9 cellular contexts compared by ENCODE assay signal in genomic region chr11:69674267-69674885, GRCh38. TPM values are rescaled to one million over a fixed set of nuclear protein-coding genes. Genes with fewer than 3 reads are reported as not detected.
DNase-seq lines count a peak whose midpoint lies in the region; ATAC-seq, FAIRE-seq and TF ChIP-seq lines count a peak whose summit lies in the region.
"Had no signal": no experiment of that assay in that cellular context is flagged by ENCODE, and none has a peak within 500 bp of the region (broad histone marks: within the 10 kb centered on the region; RNA-seq: fewer than 3 reads in every experiment).

No MANE protein-coding gene starts in this region.

- peak; percentile 5 for ATAC-seq in stimulated activated naive CD8-positive, alpha-beta T cell treated with anti-CD3 and anti-CD28 coated beads, Interleukin-15, Interleukin-2, amounts not matched to agents 100 U/mL and 50 U/mL, for 24 hours
- no peak for ATAC-seq in GM21786 (IDR thresholded peaks at IDR 0.05; ENCODE audit: unreplicated experiment)

- peaks cover 6 to 7% of the 10 kb centered on the region in 2 donors for H3K4me1 ChIP-seq in kidney (ENCODE audit: control insufficient read depth in 1 of 2, insufficient read depth in 1 of 2, low read depth in 1 of 2, low read length in 2 of 2)

- peak overlapping the region; percentile 14 to 57 for H3K27ac ChIP-seq in kidney (ENCODE audit: low read depth in 2 of 2, low read length in 2 of 2)

- peak overlapping the region; percentile 57 to 98 for H3K9ac ChIP-seq in kidney (ENCODE audit: low read length in 2 of 2)

- intact Hi-C loops in kidney (cut with DNase I) = no loop called here

- H3K4me3 ChIP-seq in astrocyte of the spinal cord (ENCODE audit: low read depth, low read length) = peak overlapping the region; percentile 86
- H3K4me3 ChIP-seq in kidney (ENCODE audit: low read length in 2 of 2) = peak overlapping the region; percentile 95 to 96

- no peaks in the 10 kb centered on the region for H3K9me3 ChIP-seq in kidney (ENCODE audit: control insufficient read depth in 1 of 2, low read length in 2 of 2)

- in situ Hi-C loops in astrocyte of the spinal cord (cut with HindIII; ENCODE audit: low sequenced_read_pairs) = loop anchor here (25.0 kb wide), 1 partner anchor 562 kb away; no protein-coding TSS in a partner anchor

- no peak for TF ChIP-seq CTCF in astrocyte of the spinal cord (IDR thresholded peaks at IDR 0.05; ENCODE audit: low read depth, low read length)
- TF ChIP-seq CTCF in kidney (IDR thresholded peaks at IDR 0.05; ENCODE audit: borderline replicate concordance, extremely low read depth, insufficient read depth) = no peak

- DNase-seq in DMS53 (lab: John Stamatoyannopoulos, UW) = peak; percentile 59
- no peak for DNase-seq in DMS53 treated with DMSO at 0.1 percent for 48 hours (lab: John Stamatoyannopoulos, UW; ENCODE audit: unreplicated experiment)
- DNase-seq in NCI-H2171 treated with DMSO at 0.1 percent for 48 hours (lab: John Stamatoyannopoulos, UW) = peak; percentile 95
- DNase-seq in astrocyte of the spinal cord (ENCODE audit: low read depth, low spot score) = peak; percentile 75
- no peak for DNase-seq in kidney
- peak; percentile 20 for DNase-seq in stimulated activated naive CD8-positive, alpha-beta T cell treated with anti-CD3 and anti-CD28 coated beads, Interleukin-15, Interleukin-2, amounts not matched to agents 100 U/mL and 50 U/mL, for 24 hours
- no peak for DNase-seq in medulla oblongata (ENCODE audit: extremely low spot score)

- H3K36me3 ChIP-seq in kidney (ENCODE audit: control insufficient read depth in 1 of 2, insufficient read depth in 2 of 2, low read length in 2 of 2) = peaks cover 7 to 12% of the 10 kb centered on the region in 2 donors

- no peak for FAIRE-seq in kidney (lab: Jason Lieb, UNC)
- FAIRE-seq: endometrium had no signal

RNA-seq across cellular contexts. Expression of gene LTO1, which starts 0.8 kb away (rescaled TPM):
- total RNA-seq in kidney = 21.9 TPM
- 14.6 TPM for polyA plus RNA-seq in kidney (ENCODE audit: insufficient read depth, low read depth, low replicate concordance)

RNA-seq across cellular contexts. Expression of gene FGF19, which starts 29.4 kb away (rescaled TPM):
- total RNA-seq in kidney = not detected
- not detected for polyA plus RNA-seq in kidney (ENCODE audit: insufficient read depth, low read depth, low replicate concordance)

RNA-seq across cellular contexts. Expression of gene CCND1, which starts 33.4 kb away (rescaled TPM):
- total RNA-seq in kidney = 142 TPM
- polyA plus RNA-seq in kidney (ENCODE audit: insufficient read depth, low read depth, low replicate concordance) = 37.6 TPM

Comparison
In these comparisons a context has a peak if more than half of its experiments do, and no peak if none do; other contexts are left out.
1. DNase-seq: peak in DMS53 (single experiment), NCI-H2171 treated with DMSO at 0.1 percent for 48 hours (single experiment), astrocyte of the spinal cord (single experiment) and stimulated activated naive CD8-positive, alpha-beta T cell treated with anti-CD3 and anti-CD28 coated beads, Interleukin-15, Interleukin-2, amounts not matched to agents 100 U/mL and 50 U/mL, for 24 hours (single experiment); none in DMS53 treated with DMSO at 0.1 percent for 48 hours (single experiment), kidney (single experiment) and medulla oblongata (single experiment).